Comparison of ENCODE assay signal across 9 cellular contexts in genomic region chr2:42569883-42570282, GRCh38. TPM values are rescaled to one million over a fixed set of nuclear protein-coding genes. Genes with fewer than 3 reads are reported as not detected.
A peak's percentile ranks its signal among the peaks of the same experiment; 100 is the strongest.
DNase-seq lines count a peak whose midpoint lies in the region; ATAC-seq and TF ChIP-seq lines count a peak whose summit lies in the region.
"Had no signal": no experiment of that assay in that cellular context is flagged by ENCODE, and none has a peak within 500 bp of the region (broad histone marks: within the 10 kb centered on the region; RNA-seq: fewer than 3 reads in every experiment).

No MANE protein-coding gene starts in this region.

- CTCF ChIA-PET in WTC11 (lab: Charles Lee), result interaction anchor here (1.3 kb wide), 1 partner anchor 11 kb away, joined by 5 read pairs; no protein-coding TSS in a partner anchor

- H3K36me3 Mint-ChIP-seq in WTC11, result peaks cover 39% of the 10 kb centered on the region
- peaks cover 25% of the 10 kb centered on the region for H3K36me3 Mint-ChIP-seq in stimulated activated effector memory CD8-positive, alpha-beta T cell treated with anti-CD3 and anti-CD28 coated beads, Interleukin-12 subunit alpha, Interleukin-12 subunit beta, amount 100 ng/mL, for 72 hours

- H3K27me3 Mint-ChIP-seq in WTC11 (ENCODE audit: low read depth), result no peaks in the 10 kb centered on the region

- POLR2A ChIA-PET in WTC11 (lab: Charles Lee), result interaction anchor here (0.7 to 1.3 kb wide), 2 partner anchors 8 to 224 kb away, joined by 3 read pairs; no protein-coding TSS in a partner anchor

- H3K9me3 Mint-ChIP-seq in WTC11, result no peaks in the 10 kb centered on the region
- H3K9me3 Mint-ChIP-seq in stimulated activated effector memory CD8-positive, alpha-beta T cell treated with anti-CD3 and anti-CD28 coated beads, Interleukin-12 subunit alpha, Interleukin-12 subunit beta, amount 100 ng/mL, for 72 hours, result no peaks in the 10 kb centered on the region

- H3K4me3 ChIP-seq in iPS-11a (ENCODE audit: low read depth, low read length), result peak overlapping the region; percentile 72

- peak overlapping the region; percentile 86 for H3K27ac Mint-ChIP-seq in WTC11
- peak overlapping the region; percentile 97 for H3K27ac Mint-ChIP-seq in stimulated activated effector memory CD8-positive, alpha-beta T cell treated with anti-CD3 and anti-CD28 coated beads, Interleukin-12 subunit alpha, Interleukin-12 subunit beta, amount 100 ng/mL, for 72 hours

- TF ChIP-seq CTCF in WTC11 (IDR thresholded peaks at IDR 0.05), result no peak

- no peak for ATAC-seq in WTC11
- ATAC-seq in stimulated activated effector memory CD8-positive, alpha-beta T cell treated with anti-CD3 and anti-CD28 coated beads, Interleukin-12 subunit alpha, Interleukin-12 subunit beta, amount 100 ng/mL, for 72 hours, result no peak
- ATAC-seq in GM18858 (IDR thresholded peaks at IDR 0.05; ENCODE audit: unreplicated experiment), result no peak

- DNase-seq in NCI-H748 treated with DMSO at 0.1 percent for 48 hours (lab: John Stamatoyannopoulos, UW) (peak; percentile 9), NCI-H748 (lab: John Stamatoyannopoulos, UW; ENCODE audit: unreplicated experiment) (no peak), WTC11 (ENCODE audit: low spot score) (no peak), GM19240 (ENCODE audit: insufficient read length, low spot score) (no peak)
- DNase-seq in stimulated activated effector memory CD8-positive, alpha-beta T cell treated with anti-CD3 and anti-CD28 coated beads, Interleukin-12 subunit alpha, Interleukin-12 subunit beta, amount 100 ng/mL, for 72 hours (ENCODE audit: low spot score in 2 of 2), result no peak
- no peak for DNase-seq in stimulated activated naive CD4-positive, alpha-beta T cell (lab: John Stamatoyannopoulos, UW)
- DNase-seq: RPMI8226 had no signal

- H3K4me1 Mint-ChIP-seq in WTC11, result peaks cover 46% of the 10 kb centered on the region
- H3K4me1 Mint-ChIP-seq in stimulated activated effector memory CD8-positive, alpha-beta T cell treated with anti-CD3 and anti-CD28 coated beads, Interleukin-12 subunit alpha, Interleukin-12 subunit beta, amount 100 ng/mL, for 72 hours, result peaks cover 12% of the 10 kb centered on the region

- H3K4me3 Mint-ChIP-seq in WTC11, result peak overlapping the region; percentile 98
- peak overlapping the region; percentile 83 for H3K4me3 Mint-ChIP-seq in stimulated activated effector memory CD8-positive, alpha-beta T cell treated with anti-CD3 and anti-CD28 coated beads, Interleukin-12 subunit alpha, Interleukin-12 subunit beta, amount 100 ng/mL, for 72 hours

TF ChIP-seq in WTC11, 78 proteins besides CTCF, POLR2A, EP300 and RAD21:
- TF ChIP-seq ZBTB21 (CRISPR knock-in tag; IDR thresholded peaks at IDR 0.05; ENCODE audit: borderline replicate concordance) (no peak), E2F5 (CRISPR knock-in tag; IDR thresholded peaks at IDR 0.05) (no peak), CDX4 (CRISPR knock-in tag; IDR thresholded peaks at IDR 0.05; ENCODE audit: borderline replicate concordance) (no peak), NFATC4 (CRISPR knock-in tag; IDR thresholded peaks at IDR 0.05) (no peak), MAX (CRISPR knock-in tag; IDR thresholded peaks at IDR 0.05) (no peak), IRF1 (CRISPR knock-in tag; IDR thresholded peaks at IDR 0.05) (no peak), NR2C2 (CRISPR knock-in tag; IDR thresholded peaks at IDR 0.05) (no peak), ZNF423 (CRISPR knock-in tag; IDR thresholded peaks at IDR 0.05) (no peak), CBFB (CRISPR knock-in tag; IDR thresholded peaks at IDR 0.05; ENCODE audit: low read depth) (no peak)
TF ChIP-seq in WTC11: peak in this region for 0.

RNA-seq across cellular contexts. Expression of gene MTA3, which starts 1.5 kb away (rescaled TPM):
- total RNA-seq in WTC11 (2021), result 153 to 173 TPM (median 157 TPM) in 3 replicates
